1 cellular context compared by ENCODE assay signal in the genomic region with DNA sequence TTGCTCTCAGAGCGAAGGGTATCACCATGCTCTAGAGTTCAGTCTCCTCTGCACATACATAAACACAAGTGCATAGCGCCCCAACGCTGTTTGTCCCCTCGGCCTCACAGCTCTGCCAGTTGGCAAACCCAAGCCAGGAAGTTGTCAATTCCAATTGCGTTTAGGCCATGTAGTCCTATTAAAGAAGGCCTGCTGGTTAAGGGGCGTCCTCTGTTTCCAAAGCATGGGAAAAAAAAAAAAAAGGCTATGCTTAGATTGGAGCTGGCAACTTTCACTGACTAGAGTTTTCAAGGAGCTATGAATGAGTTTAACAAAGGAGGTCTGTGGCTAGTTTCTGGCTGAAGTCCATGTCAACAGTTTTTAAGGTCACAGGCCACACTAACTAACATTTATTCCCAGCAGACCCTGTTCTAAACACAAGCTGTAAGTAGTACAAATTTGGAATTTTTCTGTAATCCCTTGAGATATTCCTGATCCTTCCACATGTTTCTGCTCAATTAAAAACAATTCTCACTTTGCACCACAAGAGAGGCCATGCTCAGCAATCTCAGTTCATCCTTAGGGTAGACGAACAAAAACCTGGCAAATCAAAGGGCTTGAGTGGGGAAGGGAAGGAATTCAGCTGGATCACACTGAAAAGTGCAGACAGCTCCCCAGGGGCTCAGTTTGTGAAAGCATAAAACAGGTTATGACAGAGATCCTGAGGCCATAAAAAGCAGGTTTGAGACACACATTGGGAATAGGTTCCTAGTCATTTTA.
TF ChIP-seq lines count a peak whose summit lies in the region.

No MANE protein-coding gene starts in this region.

TF ChIP-seq in GM23338, 12 proteins besides CTCF, POLR2A, EP300 and RAD21 (continued from another document):
- TF ChIP-seq, protein P1, sequence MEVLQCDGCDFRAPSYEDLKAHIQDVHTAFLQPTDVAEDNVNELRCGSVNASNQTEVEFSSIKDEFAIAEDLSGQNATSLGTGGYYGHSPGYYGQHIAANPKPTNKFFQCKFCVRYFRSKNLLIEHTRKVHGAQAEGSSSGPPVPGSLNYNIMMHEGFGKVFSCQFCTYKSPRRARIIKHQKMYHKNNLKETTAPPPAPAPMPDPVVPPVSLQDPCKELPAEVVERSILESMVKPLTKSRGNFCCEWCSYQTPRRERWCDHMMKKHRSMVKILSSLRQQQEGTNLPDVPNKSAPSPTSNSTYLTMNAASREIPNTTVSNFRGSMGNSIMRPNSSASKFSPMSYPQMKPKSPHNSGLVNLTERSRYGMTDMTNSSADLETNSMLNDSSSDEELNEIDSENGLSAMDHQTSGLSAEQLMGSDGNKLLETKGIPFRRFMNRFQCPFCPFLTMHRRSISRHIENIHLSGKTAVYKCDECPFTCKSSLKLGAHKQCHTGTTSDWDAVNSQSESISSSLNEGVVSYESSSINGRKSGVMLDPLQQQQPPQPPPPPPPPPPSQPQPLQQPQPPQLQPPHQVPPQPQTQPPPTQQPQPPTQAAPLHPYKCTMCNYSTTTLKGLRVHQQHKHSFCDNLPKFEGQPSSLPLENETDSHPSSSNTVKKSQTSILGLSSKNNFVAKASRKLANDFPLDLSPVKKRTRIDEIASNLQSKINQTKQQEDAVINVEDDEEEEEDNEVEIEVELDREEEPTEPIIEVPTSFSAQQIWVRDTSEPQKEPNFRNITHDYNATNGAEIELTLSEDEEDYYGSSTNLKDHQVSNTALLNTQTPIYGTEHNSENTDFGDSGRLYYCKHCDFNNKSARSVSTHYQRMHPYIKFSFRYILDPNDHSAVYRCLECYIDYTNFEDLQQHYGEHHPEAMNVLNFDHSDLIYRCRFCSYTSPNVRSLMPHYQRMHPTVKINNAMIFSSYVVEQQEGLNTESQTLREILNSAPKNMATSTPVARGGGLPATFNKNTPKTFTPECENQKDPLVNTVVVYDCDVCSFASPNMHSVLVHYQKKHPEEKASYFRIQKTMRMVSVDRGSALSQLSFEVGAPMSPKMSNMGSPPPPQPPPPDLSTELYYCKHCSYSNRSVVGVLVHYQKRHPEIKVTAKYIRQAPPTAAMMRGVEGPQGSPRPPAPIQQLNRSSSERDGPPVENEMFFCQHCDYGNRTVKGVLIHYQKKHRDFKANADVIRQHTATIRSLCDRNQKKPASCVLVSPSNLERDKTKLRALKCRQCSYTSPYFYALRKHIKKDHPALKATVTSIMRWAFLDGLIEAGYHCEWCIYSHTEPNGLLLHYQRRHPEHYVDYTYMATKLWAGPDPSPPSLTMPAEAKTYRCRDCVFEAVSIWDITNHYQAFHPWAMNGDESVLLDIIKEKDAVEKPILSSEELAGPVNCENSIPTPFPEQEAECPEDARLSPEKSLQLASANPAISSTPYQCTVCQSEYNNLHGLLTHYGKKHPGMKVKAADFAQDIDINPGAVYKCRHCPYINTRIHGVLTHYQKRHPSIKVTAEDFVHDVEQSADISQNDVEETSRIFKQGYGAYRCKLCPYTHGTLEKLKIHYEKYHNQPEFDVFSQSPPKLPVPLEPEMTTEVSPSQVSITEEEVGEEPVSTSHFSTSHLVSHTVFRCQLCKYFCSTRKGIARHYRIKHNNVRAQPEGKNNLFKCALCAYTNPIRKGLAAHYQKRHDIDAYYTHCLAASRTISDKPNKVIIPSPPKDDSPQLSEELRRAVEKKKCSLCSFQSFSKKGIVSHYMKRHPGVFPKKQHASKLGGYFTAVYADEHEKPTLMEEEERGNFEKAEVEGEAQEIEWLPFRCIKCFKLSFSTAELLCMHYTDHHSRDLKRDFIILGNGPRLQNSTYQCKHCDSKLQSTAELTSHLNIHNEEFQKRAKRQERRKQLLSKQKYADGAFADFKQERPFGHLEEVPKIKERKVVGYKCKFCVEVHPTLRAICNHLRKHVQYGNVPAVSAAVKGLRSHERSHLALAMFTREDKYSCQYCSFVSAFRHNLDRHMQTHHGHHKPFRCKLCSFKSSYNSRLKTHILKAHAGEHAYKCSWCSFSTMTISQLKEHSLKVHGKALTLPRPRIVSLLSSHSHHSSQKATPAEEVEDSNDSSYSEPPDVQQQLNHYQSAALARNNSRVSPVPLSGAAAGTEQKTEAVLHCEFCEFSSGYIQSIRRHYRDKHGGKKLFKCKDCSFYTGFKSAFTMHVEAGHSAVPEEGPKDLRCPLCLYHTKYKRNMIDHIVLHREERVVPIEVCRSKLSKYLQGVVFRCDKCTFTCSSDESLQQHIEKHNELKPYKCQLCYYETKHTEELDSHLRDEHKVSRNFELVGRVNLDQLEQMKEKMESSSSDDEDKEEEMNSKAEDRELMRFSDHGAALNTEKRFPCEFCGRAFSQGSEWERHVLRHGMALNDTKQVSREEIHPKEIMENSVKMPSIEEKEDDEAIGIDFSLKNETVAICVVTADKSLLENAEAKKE (CRISPR knock-in tag; IDR thresholded peaks at IDR 0.05): no peak
- TF ChIP-seq, protein P2, sequence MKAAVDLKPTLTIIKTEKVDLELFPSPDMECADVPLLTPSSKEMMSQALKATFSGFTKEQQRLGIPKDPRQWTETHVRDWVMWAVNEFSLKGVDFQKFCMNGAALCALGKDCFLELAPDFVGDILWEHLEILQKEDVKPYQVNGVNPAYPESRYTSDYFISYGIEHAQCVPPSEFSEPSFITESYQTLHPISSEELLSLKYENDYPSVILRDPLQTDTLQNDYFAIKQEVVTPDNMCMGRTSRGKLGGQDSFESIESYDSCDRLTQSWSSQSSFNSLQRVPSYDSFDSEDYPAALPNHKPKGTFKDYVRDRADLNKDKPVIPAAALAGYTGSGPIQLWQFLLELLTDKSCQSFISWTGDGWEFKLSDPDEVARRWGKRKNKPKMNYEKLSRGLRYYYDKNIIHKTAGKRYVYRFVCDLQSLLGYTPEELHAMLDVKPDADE (IDR thresholded peaks at IDR 0.05): no peak
- no peak for TF ChIP-seq STAT1 (IDR thresholded peaks at IDR 0.05; ENCODE audit: unreplicated experiment)
- TF ChIP-seq EZH2phosphoT487 (IDR thresholded peaks at IDR 0.05; ENCODE audit: unreplicated experiment): no peak
- TF ChIP-seq JUNB (IDR thresholded peaks at IDR 0.05; ENCODE audit: unreplicated experiment): no peak
- no peak for TF ChIP-seq ZNF331 (CRISPR knock-in tag; IDR thresholded peaks at IDR 0.05; ENCODE audit: low read depth)
- TF ChIP-seq, protein P3, sequence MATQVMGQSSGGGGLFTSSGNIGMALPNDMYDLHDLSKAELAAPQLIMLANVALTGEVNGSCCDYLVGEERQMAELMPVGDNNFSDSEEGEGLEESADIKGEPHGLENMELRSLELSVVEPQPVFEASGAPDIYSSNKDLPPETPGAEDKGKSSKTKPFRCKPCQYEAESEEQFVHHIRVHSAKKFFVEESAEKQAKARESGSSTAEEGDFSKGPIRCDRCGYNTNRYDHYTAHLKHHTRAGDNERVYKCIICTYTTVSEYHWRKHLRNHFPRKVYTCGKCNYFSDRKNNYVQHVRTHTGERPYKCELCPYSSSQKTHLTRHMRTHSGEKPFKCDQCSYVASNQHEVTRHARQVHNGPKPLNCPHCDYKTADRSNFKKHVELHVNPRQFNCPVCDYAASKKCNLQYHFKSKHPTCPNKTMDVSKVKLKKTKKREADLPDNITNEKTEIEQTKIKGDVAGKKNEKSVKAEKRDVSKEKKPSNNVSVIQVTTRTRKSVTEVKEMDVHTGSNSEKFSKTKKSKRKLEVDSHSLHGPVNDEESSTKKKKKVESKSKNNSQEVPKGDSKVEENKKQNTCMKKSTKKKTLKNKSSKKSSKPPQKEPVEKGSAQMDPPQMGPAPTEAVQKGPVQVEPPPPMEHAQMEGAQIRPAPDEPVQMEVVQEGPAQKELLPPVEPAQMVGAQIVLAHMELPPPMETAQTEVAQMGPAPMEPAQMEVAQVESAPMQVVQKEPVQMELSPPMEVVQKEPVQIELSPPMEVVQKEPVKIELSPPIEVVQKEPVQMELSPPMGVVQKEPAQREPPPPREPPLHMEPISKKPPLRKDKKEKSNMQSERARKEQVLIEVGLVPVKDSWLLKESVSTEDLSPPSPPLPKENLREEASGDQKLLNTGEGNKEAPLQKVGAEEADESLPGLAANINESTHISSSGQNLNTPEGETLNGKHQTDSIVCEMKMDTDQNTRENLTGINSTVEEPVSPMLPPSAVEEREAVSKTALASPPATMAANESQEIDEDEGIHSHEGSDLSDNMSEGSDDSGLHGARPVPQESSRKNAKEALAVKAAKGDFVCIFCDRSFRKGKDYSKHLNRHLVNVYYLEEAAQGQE (IDR thresholded peaks at IDR 0.05; ENCODE audit: unreplicated experiment): no peak
- TF ChIP-seq CREB1 (CRISPR knock-in tag; IDR thresholded peaks at IDR 0.05; ENCODE audit: low read depth): no peak
- no peak for TF ChIP-seq ZNF114 (CRISPR knock-in tag; IDR thresholded peaks at IDR 0.05)
- TF ChIP-seq POLR2AphosphoS5 (IDR thresholded peaks at IDR 0.05; ENCODE audit: low read depth): no peak
